ENCODE assay signal across 20 cellular contexts in the genomic region with DNA sequence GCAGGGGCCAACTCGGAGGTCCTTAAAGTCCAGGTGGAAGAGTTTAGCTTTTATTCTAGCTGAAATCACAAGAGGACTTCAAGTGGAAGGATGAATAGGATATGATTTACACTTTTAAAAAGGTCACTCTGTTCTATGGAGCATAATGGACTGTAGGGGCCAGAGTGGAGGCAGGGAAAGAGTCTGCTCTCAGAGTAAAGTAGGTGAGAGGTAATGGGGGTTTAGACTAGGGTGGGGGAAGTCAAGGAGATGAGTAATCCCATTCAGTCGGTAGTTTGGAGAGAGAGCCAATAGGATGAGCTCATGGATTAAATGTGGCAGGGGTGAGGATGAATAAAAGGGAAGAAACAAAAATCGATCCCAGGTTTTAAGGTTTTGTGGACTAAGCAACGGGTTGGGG.
DNase-seq lines count a peak whose midpoint lies in the region; ATAC-seq and TF ChIP-seq lines count a peak whose summit lies in the region.
"Had no signal": no experiment of that assay in that cellular context is flagged by ENCODE, and none has a peak within 500 bp of the region (broad histone marks: within the 10 kb centered on the region; RNA-seq: fewer than 3 reads in every experiment).

No MANE protein-coding gene starts in this region.

- no peaks in the 10 kb centered on the region for H3K27me3 ChIP-seq in thyroid gland
- H3K27me3 ChIP-seq: Peyer's patch had no signal

- H3K9me3 ChIP-seq in thyroid gland, result no peaks in the 10 kb centered on the region
- H3K9me3 ChIP-seq: HAP-1, Peyer's patch had no signal

- no peak for TF ChIP-seq CTCF in thyroid gland (IDR thresholded peaks at IDR 0.05)

- 46 to 50% methylated on average over 4 of the region's 4 CpGs for WGBS in thyroid gland, 2 donors

- no peak overlapping the region for H3K27ac ChIP-seq in thyroid gland
- H3K27ac ChIP-seq: HL-60, Peyer's patch had no signal

- no peak for ATAC-seq in GM21381 (IDR thresholded peaks at IDR 0.05; ENCODE audit: unreplicated experiment)

- H3K4me3 ChIP-seq in thyroid gland (replicated peaks in 1 of 3), result no peak overlapping the region
- H3K4me3 ChIP-seq: HAP-1, Peyer's patch had no signal

- DNase-seq in DMS79 (lab: John Stamatoyannopoulos, UW), result peak; percentile 46
- peak; percentile 34 for DNase-seq in Daoy (ENCODE audit: low read depth)
- DNase-seq in NCI-H2227 (lab: John Stamatoyannopoulos, UW; ENCODE audit: unreplicated experiment), result peak; percentile 72
- DNase-seq in astrocyte of the hippocampus (ENCODE audit: low read depth, low spot score), result peak; percentile 34
- DNase-seq in NCI-H2171 (lab: John Stamatoyannopoulos, UW), result no peak
- no peak for DNase-seq in ecto neural progenitor cell (ENCODE audit: low spot score)
- DNase-seq in thyroid gland, result no peak
- DNase-seq: ACHN; C1 segment of cervical spinal cord; GDM1; IMR-90; NCI-H2171 treated with DMSO at 0.1 percent for 48 hours; NCI-H524 treated with DMSO at 0.1 percent for 48 hours; NK-92 treated with Interleukin-12 subunit alpha and Interleukin-12 subunit beta, amount 100 ng/mL, for 24 hours; Peyer's patch; SW 1271; T-helper 2 cell had no signal

- no peaks in the 10 kb centered on the region for H3K36me3 ChIP-seq in thyroid gland
- H3K36me3 ChIP-seq: HAP-1, Peyer's patch had no signal

- TF ChIP-seq POLR2A in thyroid gland (IDR thresholded peaks at IDR 0.05), result no peak

- no peaks in the 10 kb centered on the region for H3K4me1 ChIP-seq in thyroid gland
- H3K4me1 ChIP-seq: HAP-1, Peyer's patch had no signal

- intact Hi-C loops in thyroid gland (cut with DNase I), result no loop called here

Comparison
In these comparisons a context has a peak if more than half of its experiments do, and no peak if none do; other contexts are left out.
1. DNase-seq: peak in DMS79 (single experiment), Daoy (single experiment), NCI-H2227 (single experiment) and astrocyte of the hippocampus (single experiment); none in NCI-H2171 (single experiment), ecto neural progenitor cell (single experiment) and thyroid gland (0 of 2).